In the genomic region with DNA sequence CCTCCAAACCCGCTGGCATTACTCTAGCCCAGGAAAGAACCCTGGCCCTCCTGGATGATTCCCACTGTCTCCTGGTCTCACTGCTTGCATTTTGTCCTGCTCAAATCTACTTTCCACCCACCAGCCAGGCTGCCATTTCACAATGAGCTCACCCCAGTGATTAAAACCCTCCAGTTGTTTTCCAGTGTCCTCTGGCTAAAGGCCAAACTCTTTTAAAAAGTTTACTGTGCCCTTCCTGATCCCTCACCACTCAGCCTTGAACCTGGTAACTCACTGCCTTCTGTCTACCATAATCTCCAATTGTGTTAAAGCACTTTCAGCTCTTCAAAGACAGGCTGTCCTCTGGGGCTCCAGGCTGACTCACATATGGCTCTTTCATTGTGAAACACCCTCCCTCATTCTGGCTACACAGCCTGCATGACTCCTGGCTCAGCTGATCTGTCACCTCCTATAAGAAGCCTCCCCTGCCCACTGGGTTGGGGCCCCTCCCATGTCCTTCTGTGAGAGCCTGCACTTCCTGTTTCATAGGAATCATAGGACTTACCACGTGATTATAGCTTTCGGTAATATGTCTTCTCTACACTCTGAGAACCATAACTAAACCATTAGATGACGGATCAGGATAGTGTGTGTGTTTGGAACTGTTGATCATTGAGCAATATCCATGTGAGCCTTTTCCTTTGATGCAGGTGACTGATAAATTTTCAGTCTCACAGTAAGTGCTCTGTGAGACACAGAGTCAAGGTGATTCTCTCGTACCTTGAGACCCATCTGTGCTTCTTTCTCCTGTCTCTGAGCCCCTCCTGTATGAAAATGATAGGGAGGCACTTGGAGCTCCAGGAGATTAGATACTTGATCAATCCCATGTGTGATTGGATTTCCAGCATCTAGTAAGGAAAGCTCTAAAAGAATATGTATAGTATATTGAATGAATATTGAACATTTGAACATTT, we compare ENCODE assay signal across 1 cellular context.
A peak's percentile ranks its signal among the peaks of the same experiment; 100 is the strongest.
TF ChIP-seq lines count a peak whose summit lies in the region.

No MANE protein-coding gene starts in this region.

TF ChIP-seq in GM12878, 131 proteins besides CTCF, POLR2A, EP300 and RAD21 (continued from another document):
- TF ChIP-seq, protein P1, sequence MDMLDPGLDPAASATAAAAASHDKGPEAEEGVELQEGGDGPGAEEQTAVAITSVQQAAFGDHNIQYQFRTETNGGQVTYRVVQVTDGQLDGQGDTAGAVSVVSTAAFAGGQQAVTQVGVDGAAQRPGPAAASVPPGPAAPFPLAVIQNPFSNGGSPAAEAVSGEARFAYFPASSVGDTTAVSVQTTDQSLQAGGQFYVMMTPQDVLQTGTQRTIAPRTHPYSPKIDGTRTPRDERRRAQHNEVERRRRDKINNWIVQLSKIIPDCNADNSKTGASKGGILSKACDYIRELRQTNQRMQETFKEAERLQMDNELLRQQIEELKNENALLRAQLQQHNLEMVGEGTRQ (IDR thresholded peaks at IDR 0.05; ENCODE audit: borderline replicate concordance, low read depth, low read length), result peak; percentile 23; the same call in 1 of the 2 replicates
TF ChIP-seq in GM12878: peak in this region for 3.
